In the genomic region with DNA sequence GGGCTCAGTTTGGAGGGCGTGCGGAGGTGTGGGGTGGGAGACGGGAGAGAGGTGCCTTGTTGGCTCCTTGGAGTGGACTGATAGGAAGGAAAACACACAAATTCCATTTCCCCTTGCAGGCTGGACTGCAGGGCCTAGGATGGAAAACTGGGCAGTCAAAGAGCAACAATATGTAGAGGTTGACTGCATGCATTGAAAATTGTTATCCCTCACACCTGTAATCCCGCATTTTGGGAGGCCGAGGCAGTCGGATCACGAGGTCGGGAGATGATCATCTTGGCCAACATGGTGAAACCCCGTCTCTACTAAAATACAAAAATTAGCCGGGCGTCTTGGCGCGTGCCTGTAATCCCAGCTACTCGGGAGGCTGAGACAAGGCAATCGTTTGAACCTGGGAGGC, we compare ENCODE assay signal across 20 cellular contexts.
DNase-seq lines count a peak whose midpoint lies in the region; ATAC-seq and TF ChIP-seq lines count a peak whose summit lies in the region.
"Had no signal": no experiment of that assay in that cellular context is flagged by ENCODE, and none has a peak within 500 bp of the region (broad histone marks: within the 10 kb centered on the region; RNA-seq: fewer than 3 reads in every experiment).

No MANE protein-coding gene starts in this region.

- no peak overlapping the region for H4K8ac ChIP-seq in H9 (replicated peaks; ENCODE audit: insufficient read length, low read depth, low read length)

- no peak for DNase-seq in H9
- no peak for DNase-seq in progenitor cell of endocrine pancreas (ENCODE audit: low spot score, unreplicated experiment)
- no peak for DNase-seq in HT-29 (ENCODE audit: low spot score)
- no peak for DNase-seq in DMS79 (lab: John Stamatoyannopoulos, UW)
- DNase-seq in middle frontal gyrus (ENCODE audit: extremely low spot score, low spot score) = no peak
- DNase-seq: MV-4-11; NCI-H1436; NCI-H2029; NCI-H2171; NCI-H446; NCI-H69; NK-92 treated with Interleukin-12 subunit alpha and Interleukin-12 subunit beta, amount 100 ng/mL, for 24 hours; OCI-M1; RPMI8226 had no signal

- H2BK5ac ChIP-seq in H9 (ENCODE audit: insufficient read length, low read length) = no peak overlapping the region

- no peak overlapping the region for H3K27ac ChIP-seq in H9 (ENCODE audit: insufficient read length, low read depth, low read length)
- no peak overlapping the region for H3K27ac ChIP-seq in ectodermal cell (ENCODE audit: insufficient read depth, low read depth, low read length, poor library complexity, severe bottlenecking)
- H3K27ac ChIP-seq: A549, C4-2B had no signal

- H2BK12ac ChIP-seq in H9 (ENCODE audit: insufficient read length, low read depth, low read length) = no peak overlapping the region

- no peak overlapping the region for H3K4ac ChIP-seq in H9 (ENCODE audit: low read depth, low read length)

- peaks cover 7 to 13% of the 10 kb centered on the region in 2 experiments for H3K4me1 Mint-ChIP-seq in H9
- no peaks in the 10 kb centered on the region for H3K4me1 Mint-ChIP-seq in progenitor cell of endocrine pancreas (ENCODE audit: low read depth)

- peak overlapping the region; percentile 9 for H2AFZ ChIP-seq in H9 (ENCODE audit: low read length)

- no peaks in the 10 kb centered on the region for H3K79me1 ChIP-seq in H9 (ENCODE audit: insufficient read depth, low read depth, low read length, poor library complexity, severe bottlenecking)

- H3K4me3 Mint-ChIP-seq in H9 (peak overlapping the region; percentile 69 to 86), progenitor cell of endocrine pancreas (ENCODE audit: low read depth) (no peak overlapping the region)

- H3K27ac Mint-ChIP-seq in H9 (no peak overlapping the region), progenitor cell of endocrine pancreas (peak overlapping the region; percentile 37)

- H3T11ph ChIP-seq in H9 (ENCODE audit: low read length) = no peak overlapping the region

- no CpG with 5 or more reads among the region's 15 CpGs for WGBS in H9 (ENCODE audit: extremely low coverage, insufficient read length, low lambda C conversion rate)
- 81 to 82% methylated on average over 15 of the region's 15 CpGs for WGBS in ectodermal cell, 2 experiments

- H3K4me3 ChIP-seq in ectodermal cell (ENCODE audit: insufficient read depth, low read depth, low read length) (peak overlapping the region; percentile 49), iPS-11a (ENCODE audit: low read depth, low read length) (peak overlapping the region; percentile 52)
- H3K4me3 ChIP-seq: A549, K562 had no signal

- H3K18ac ChIP-seq in H9 (ENCODE audit: insufficient read length, low read depth, low read length) = no peak overlapping the region

- peak overlapping the region; percentile 19 for H3K9ac ChIP-seq in H9 (ENCODE audit: extremely low read depth, insufficient read length, low read length)

- H3K36me3 Mint-ChIP-seq in H9 (ENCODE audit: insufficient read depth in 1 of 3, low read depth in 3 of 3) (no peaks in the 10 kb centered on the region), progenitor cell of endocrine pancreas (ENCODE audit: insufficient read depth) (no peaks in the 10 kb centered on the region)

- no peak overlapping the region for H2BK15ac ChIP-seq in H9 (ENCODE audit: low read depth, low read length)

- H3K27me3 ChIP-seq in H9 (ENCODE audit: insufficient read depth, low read length) (peaks cover 3% of the 10 kb centered on the region; the same call in 1 of the 2 replicates), ectodermal cell (ENCODE audit: control insufficient read depth, insufficient read depth, low read length, poor library complexity, severe bottlenecking) (peaks cover 86% of the 10 kb centered on the region)

- no peak overlapping the region for H2BK120ac ChIP-seq in H9 (ENCODE audit: low read depth, low read length, poor library complexity, severe bottlenecking)

- H3K14ac ChIP-seq in H9 (ENCODE audit: insufficient read depth, low read length) = no peak overlapping the region

- peaks cover 15% of the 10 kb centered on the region for H3K23me2 ChIP-seq in H9 (ENCODE audit: insufficient read length, low read depth, low read length, poor library complexity, severe bottlenecking)

- H3K23ac ChIP-seq in H9 (ENCODE audit: insufficient read length, low read depth, low read length) = no peak overlapping the region

- H3K9me3 Mint-ChIP-seq in H9 (no peaks in the 10 kb centered on the region), progenitor cell of endocrine pancreas (ENCODE audit: low read depth) (no peaks in the 10 kb centered on the region)

- H3K4me1 ChIP-seq in H9 (ENCODE audit: insufficient read depth, low read length) (no peaks in the 10 kb centered on the region), ectodermal cell (ENCODE audit: control insufficient read depth, insufficient read depth, low read length) (peaks cover 4% of the 10 kb centered on the region)

- no peak overlapping the region for H3K56ac ChIP-seq in H9 (ENCODE audit: insufficient read length, low read depth, low read length)

- H3K4me2 ChIP-seq in H9 (ENCODE audit: insufficient read depth, insufficient read length, low read length) = peak overlapping the region; percentile 77
- H3K4me2 ChIP-seq: A549 had no signal

- ATAC-seq in HG03135 (IDR thresholded peaks at IDR 0.05; ENCODE audit: unreplicated experiment) = no peak
- ATAC-seq: A549, K562 had no signal

- H2AK5ac ChIP-seq in H9 (ENCODE audit: insufficient read length, low read length) = no peak overlapping the region

- H3K27me3 Mint-ChIP-seq in H9 (ENCODE audit: low read depth) (peaks cover 43% of the 10 kb centered on the region), progenitor cell of endocrine pancreas (peaks cover 85% of the 10 kb centered on the region)

- H3K36me3 ChIP-seq in ectodermal cell (ENCODE audit: control insufficient read depth, insufficient read depth, low read length) = no peaks in the 10 kb centered on the region

- H2BK20ac ChIP-seq in H9 (ENCODE audit: low read depth, low read length, poor library complexity, severe bottlenecking) = no peak overlapping the region

- H3K79me2 ChIP-seq in H9 (ENCODE audit: insufficient read depth, low read length) = no peaks in the 10 kb centered on the region

- no peak overlapping the region for H4K91ac ChIP-seq in H9 (ENCODE audit: insufficient read length, low read depth, low read length)

- TF ChIP-seq CTCF in H9 (conservative IDR thresholded peaks at IDR 0.05) (no peak), progenitor cell of endocrine pancreas (IDR thresholded peaks at IDR 0.05; ENCODE audit: unreplicated experiment) (no peak)

- H4K5ac ChIP-seq in H9 (ENCODE audit: insufficient read length, low read depth, low read length) = no peak overlapping the region

- H3K9me3 ChIP-seq in H9 (ENCODE audit: control insufficient read depth, low read depth, low read length) = no peaks in the 10 kb centered on the region
- no peaks in the 10 kb centered on the region for H3K9me3 ChIP-seq in ectodermal cell (ENCODE audit: control insufficient read depth, low read length)
- H3K9me3 ChIP-seq: A549 had no signal

- no peaks in the 10 kb centered on the region for H4K20me1 ChIP-seq in H9 (ENCODE audit: control insufficient read depth, insufficient read depth, insufficient read length)
